8 cellular contexts compared by ENCODE assay signal in genomic region chr15:67067161-67067853, GRCh38. TPM values are rescaled to one million over a fixed set of nuclear protein-coding genes. Genes with fewer than 3 reads are reported as not detected.
DNase-seq lines count a peak whose midpoint lies in the region; ATAC-seq and TF ChIP-seq lines count a peak whose summit lies in the region.

No MANE protein-coding gene starts in this region.

- peak overlapping the region; percentile 92 to 98 (median 94) for H3K4me3 Mint-ChIP-seq in brain
- peak overlapping the region; percentile 98 for H3K4me3 Mint-ChIP-seq in memory B cell

- intact Hi-C loops in vagina (cut with DNase I), result loop anchor here (5.0 to 10.0 kb wide), 3 partner anchors 50 to 187 kb away; partner anchors contain the start of genes AAGAB and IQCH

- H3K27ac Mint-ChIP-seq in brain, result peak overlapping the region; percentile 87 to 97 (median 93)
- H3K27ac Mint-ChIP-seq in memory B cell, result peak overlapping the region; percentile 90

- no peak for ATAC-seq in memory B cell (ENCODE audit: low read depth)

- H3K27me3 Mint-ChIP-seq in brain (peaks cover 40% of the 10 kb centered on the region), memory B cell (no peaks in the 10 kb centered on the region)

- peaks cover 54% of the 10 kb centered on the region for H3K4me1 ChIP-seq in vagina

- H3K27me3 ChIP-seq in MG63, result no peaks in the 10 kb centered on the region
- no peaks in the 10 kb centered on the region for H3K27me3 ChIP-seq in vagina

- no peak for TF ChIP-seq CTCF in AG10803 (conservative IDR thresholded peaks at IDR 0.05; ENCODE audit: low read length)
- TF ChIP-seq CTCF in brain (conservative IDR thresholded peaks at IDR 0.05), result no peak
- TF ChIP-seq CTCF in vagina (IDR thresholded peaks at IDR 0.05), result no peak

- peaks cover 7% of the 10 kb centered on the region for H3K36me3 Mint-ChIP-seq in brain
- H3K36me3 Mint-ChIP-seq in memory B cell, result peaks cover 12% of the 10 kb centered on the region

- DNase-seq in AG10803 (ENCODE audit: low read depth) (peak; percentile 48), MG63 (no peak), memory B cell (ENCODE audit: low spot score in 2 of 2) (no peak), vagina (ENCODE audit: extremely low spot score in 2 of 2) (no peak), SHP77 (lab: John Stamatoyannopoulos, UW) (no peak), OCI-M2 (lab: John Stamatoyannopoulos, UW; ENCODE audit: unreplicated experiment) (no peak)
- no peak for DNase-seq in stimulated activated CD4-positive, alpha-beta T cell treated with anti-CD3 and anti-CD28 coated beads, Interleukin-12 subunit alpha, Interleukin-12 subunit beta, amount 100 ng/mL, for 4 hours

- H3K4me3 ChIP-seq in AG10803 (ENCODE audit: low read length) (peak overlapping the region; percentile 91), MG63 (peak overlapping the region; percentile 95), vagina (peak overlapping the region; percentile 89 to 93)

- peaks cover 62% of the 10 kb centered on the region for H3K36me3 ChIP-seq in MG63
- no peaks in the 10 kb centered on the region for H3K36me3 ChIP-seq in vagina

- no peak for TF ChIP-seq POLR2A in vagina (IDR thresholded peaks at IDR 0.05)

- peaks cover 65% of the 10 kb centered on the region for H3K4me1 Mint-ChIP-seq in brain
- peaks cover 49% of the 10 kb centered on the region for H3K4me1 Mint-ChIP-seq in memory B cell

- H3K9me3 ChIP-seq in MG63 (no peaks in the 10 kb centered on the region), vagina (no peaks in the 10 kb centered on the region)

- H3K9me3 Mint-ChIP-seq in brain (peaks cover 0 to 7% (median 0%) of the 10 kb centered on the region in 5 experiments), memory B cell (no peaks in the 10 kb centered on the region)

- peak overlapping the region; percentile 92 for H3K27ac ChIP-seq in vagina

RNA-seq across cellular contexts. Expression of gene SMAD3, which starts 1.9 kb away (rescaled TPM):
- 32.9 and 38.2 TPM in 2 replicates for total RNA-seq in MG63 (2014; rRNA removed; shearing (Covaris generic); ENCODE audit: low replicate concordance)
- polyA plus RNA-seq in brain (ENCODE audit: insufficient read depth, low read depth, low replicate concordance), result 7.8 TPM
- 53.5 TPM for total RNA-seq in vagina
